9 cellular contexts compared by ENCODE assay signal in genomic region chr1:211654838-211655787, GRCh38. TPM values are rescaled to one million over a fixed set of nuclear protein-coding genes. Genes with fewer than 3 reads are reported as not detected.
DNase-seq lines count a peak whose midpoint lies in the region; ATAC-seq and TF ChIP-seq lines count a peak whose summit lies in the region.
"Had no signal": no experiment of that assay in that cellular context is flagged by ENCODE, and none has a peak within 500 bp of the region (broad histone marks: within the 10 kb centered on the region; RNA-seq: fewer than 3 reads in every experiment).

No MANE protein-coding gene starts in this region.

- H3K27me3 ChIP-seq in right atrium auricular region = no peaks in the 10 kb centered on the region
- H3K27me3 ChIP-seq in sigmoid colon = no peaks in the 10 kb centered on the region

- peak; percentile 97 for TF ChIP-seq CTCF in GM12873 (IDR thresholded peaks at IDR 0.05; ENCODE audit: insufficient read depth, low read depth, low read length, missing control alignments)
- peak; percentile 88 to 93 for TF ChIP-seq CTCF in right atrium auricular region (IDR thresholded peaks at IDR 0.05)
- peak; percentile 87 to 92 (median 88) for TF ChIP-seq CTCF in sigmoid colon (IDR thresholded peaks at IDR 0.05)

- H3K4me3 ChIP-seq in right atrium auricular region (peak overlapping the region in 1 of 2 donors; percentile 8), sigmoid colon (peak overlapping the region in 1 of 4 donors; percentile 4)
- H3K4me3 ChIP-seq: skin epidermis had no signal

- H3K4me1 ChIP-seq in right atrium auricular region = peaks cover 0 to 6% of the 10 kb centered on the region in 2 donors
- H3K4me1 ChIP-seq in sigmoid colon = peaks cover 0 to 4% (median 0%) of the 10 kb centered on the region in 4 donors

- DNase-seq in NCI-H146 treated with DMSO at 0.1 percent for 48 hours (lab: John Stamatoyannopoulos, UW; ENCODE audit: unreplicated experiment) (peak; percentile 46), T-helper 2 cell (peak; percentile 56 to 81 (median 69)), amniotic epithelial cell (ENCODE audit: low read depth) (peak; percentile 75), right atrium auricular region (ENCODE audit: low spot score) (peak; percentile 90), sigmoid colon (peak; percentile 94)

- TF ChIP-seq POLR2A in sigmoid colon (IDR thresholded peaks at IDR 0.05) = no peak

- H3K36me3 ChIP-seq in right atrium auricular region (no peaks in the 10 kb centered on the region), sigmoid colon (no peaks in the 10 kb centered on the region)

- TF ChIP-seq EP300 in sigmoid colon (IDR thresholded peaks at IDR 0.05) = no peak

- intact Hi-C loops in sigmoid colon (cut with DNase I) = loop anchor here (1.0 to 10.0 kb wide), 3 partner anchors 76 to 330 kb away; partner anchors contain the start of genes SLC30A1 and TRAF5

- no peaks in the 10 kb centered on the region for H3K9me3 ChIP-seq in right atrium auricular region
- no peaks in the 10 kb centered on the region for H3K9me3 ChIP-seq in sigmoid colon

- 46 to 49% methylated on average over 27 of the region's 27 CpGs for WGBS in sigmoid colon, 2 donors

- ATAC-seq in HG02798 (IDR thresholded peaks at IDR 0.05; ENCODE audit: poor library complexity, unreplicated experiment) (peak; percentile 86), GM18861 (IDR thresholded peaks at IDR 0.05; ENCODE audit: unreplicated experiment) (no peak)

- H3K27ac ChIP-seq in right atrium auricular region (no peak overlapping the region), sigmoid colon (no peak overlapping the region)
- H3K27ac ChIP-seq: skin epidermis had no signal

RNA-seq across cellular contexts. Expression of gene NEK2, which starts 20.3 kb away (rescaled TPM):
- 1 to 10 TPM in 1 of 2 donors, not detected in 1; 2.2 TPM for total RNA-seq in right atrium auricular region
- 1 to 10 TPM in 1 of 4 donors, under 1 TPM in 1, not detected in 2; 0.41 to 1.9 TPM for total RNA-seq in sigmoid colon
- polyA plus RNA-seq in sigmoid colon = 10 to 100 TPM in 1 of 3 donors, 1 to 10 TPM in 2; 1.8 to 11.5 (median 8.1) TPM
